In genomic region chr1:242524571-242525359, GRCh38 we compare ENCODE assay signal across 8 cellular contexts. TPM values are rescaled to one million over a fixed set of nuclear protein-coding genes. Genes with fewer than 3 reads are reported as not detected.
DNase-seq lines count a peak whose midpoint lies in the region; ATAC-seq and TF ChIP-seq lines count a peak whose summit lies in the region.

PLD5 (minus strand) TSS chr1:242524697.

- no peaks in the 10 kb centered on the region for H3K9me2 ChIP-seq in GM23248 (ENCODE audit: insufficient read depth)

- H3K4me3 Mint-ChIP-seq in activated CD8-positive, alpha-beta T cell treated with anti-CD3 and anti-CD28 coated beads for 36 hours = peak within 1 kb of the TSS; percentile 36
- H3K4me3 Mint-ChIP-seq in stimulated activated effector memory CD8-positive, alpha-beta T cell treated with anti-CD3 and anti-CD28 coated beads, Interleukin-12 subunit alpha, Interleukin-12 subunit beta, amount 100 ng/mL, for 72 hours = peak within 1 kb of the TSS; percentile 25

- no peaks in the 10 kb centered on the region for H3K4me1 ChIP-seq in GM23248 (ENCODE audit: insufficient read depth)

- H3K27me3 ChIP-seq in GM23248 (replicated peaks; ENCODE audit: insufficient read depth) = peaks cover 45% of the 10 kb centered on the region

- peak within 1 kb of the TSS; percentile 51 for H3K4me3 ChIP-seq in GM23248
- H3K4me3 ChIP-seq in iPS-11a (ENCODE audit: low read depth, low read length) = peak within 1 kb of the TSS; percentile 68

- no peaks in the 10 kb centered on the region for H3K4me1 Mint-ChIP-seq in activated CD8-positive, alpha-beta T cell treated with anti-CD3 and anti-CD28 coated beads for 36 hours (ENCODE audit: low read depth)
- peaks cover 18% of the 10 kb centered on the region for H3K4me1 Mint-ChIP-seq in stimulated activated effector memory CD8-positive, alpha-beta T cell treated with anti-CD3 and anti-CD28 coated beads, Interleukin-12 subunit alpha, Interleukin-12 subunit beta, amount 100 ng/mL, for 72 hours

- peaks cover 47% of the 10 kb centered on the region for H3K27me3 Mint-ChIP-seq in activated CD8-positive, alpha-beta T cell treated with anti-CD3 and anti-CD28 coated beads for 36 hours

- 3 to 4% methylated on average over 30 to 49 of the region's 77 CpGs for WGBS in GM23248 (ENCODE audit: low coverage in 1 of 2, low lambda C conversion rate in 2 of 2, missing lambda C conversion rate in 2 of 2), 2 experiments

- H3K79me2 ChIP-seq in GM23248 (ENCODE audit: insufficient read depth) = no peaks in the 10 kb centered on the region

- no peak for ATAC-seq in activated CD8-positive, alpha-beta T cell treated with anti-CD3 and anti-CD28 coated beads for 36 hours
- no peak for ATAC-seq in stimulated activated effector memory CD8-positive, alpha-beta T cell treated with anti-CD3 and anti-CD28 coated beads, Interleukin-12 subunit alpha, Interleukin-12 subunit beta, amount 100 ng/mL, for 72 hours

- peak within 1 kb of the TSS; percentile 58; the same call in 1 of the 2 replicates for H2AFZ ChIP-seq in GM23248

- DNase-seq in ACHN (peak; percentile 9), GM23248 (peak; percentile 17), SKM-1 (lab: John Stamatoyannopoulos, UW; ENCODE audit: unreplicated experiment) (no peak), DMS79 treated with DMSO at 0.1 percent for 48 hours (lab: John Stamatoyannopoulos, UW) (no peak)
- no peak for DNase-seq in activated CD8-positive, alpha-beta T cell treated with anti-CD3 and anti-CD28 coated beads for 36 hours
- no peak for DNase-seq in stimulated activated effector memory CD8-positive, alpha-beta T cell treated with anti-CD3 and anti-CD28 coated beads, Interleukin-12 subunit alpha, Interleukin-12 subunit beta, amount 100 ng/mL, for 72 hours (ENCODE audit: low spot score in 2 of 2)
- no peak for DNase-seq in NK-92 treated with Interleukin-12 subunit alpha and Interleukin-12 subunit beta, amount 100 ng/mL, for 24 hours (lab: John Stamatoyannopoulos, UW)

- in situ Hi-C loops in ACHN (cut with HindIII; ENCODE audit: low pct_ligation_motif_present, low pct_unique_long_range_greater_than_20kb, low sequenced_read_pairs) = no loop called here
- in situ Hi-C loops in GM23248 (cut with MboI) = no loop called here

- H3K9me3 ChIP-seq in GM23248 (ENCODE audit: low read depth) = no peaks in the 10 kb centered on the region

- no peaks in the 10 kb centered on the region for H4K20me1 ChIP-seq in GM23248 (ENCODE audit: insufficient read depth)

- H3K9ac ChIP-seq in GM23248 = no peak within 1 kb of the TSS

- H3K9me3 Mint-ChIP-seq in activated CD8-positive, alpha-beta T cell treated with anti-CD3 and anti-CD28 coated beads for 36 hours = no peaks in the 10 kb centered on the region
- no peaks in the 10 kb centered on the region for H3K9me3 Mint-ChIP-seq in stimulated activated effector memory CD8-positive, alpha-beta T cell treated with anti-CD3 and anti-CD28 coated beads, Interleukin-12 subunit alpha, Interleukin-12 subunit beta, amount 100 ng/mL, for 72 hours

- H3F3A ChIP-seq in GM23248 (ENCODE audit: insufficient read depth) = no peaks in the 10 kb centered on the region

- H3K27ac ChIP-seq in GM23248 = no peak within 1 kb of the TSS

- no peak for TF ChIP-seq CTCF in activated CD8-positive, alpha-beta T cell treated with anti-CD3 and anti-CD28 coated beads for 36 hours (IDR thresholded peaks at IDR 0.05)

- intact Hi-C loops in activated CD8-positive, alpha-beta T cell treated with anti-CD3 and anti-CD28 coated beads for 36 hours (cut with micrococcal nuclease) = no loop called here

- POLR2A ChIA-PET in activated CD8-positive, alpha-beta T cell treated with anti-CD3 and anti-CD28 coated beads for 36 hours (lab: Charles Lee) = no interaction called here

- H3K36me3 ChIP-seq in GM23248 (ENCODE audit: low read depth) = no peaks in the 10 kb centered on the region

- no peak within 1 kb of the TSS for H3K27ac Mint-ChIP-seq in activated CD8-positive, alpha-beta T cell treated with anti-CD3 and anti-CD28 coated beads for 36 hours
- H3K27ac Mint-ChIP-seq in stimulated activated effector memory CD8-positive, alpha-beta T cell treated with anti-CD3 and anti-CD28 coated beads, Interleukin-12 subunit alpha, Interleukin-12 subunit beta, amount 100 ng/mL, for 72 hours = no peak within 1 kb of the TSS

- H3K36me3 Mint-ChIP-seq in activated CD8-positive, alpha-beta T cell treated with anti-CD3 and anti-CD28 coated beads for 36 hours (ENCODE audit: low read depth) = no peaks in the 10 kb centered on the region
- H3K36me3 Mint-ChIP-seq in stimulated activated effector memory CD8-positive, alpha-beta T cell treated with anti-CD3 and anti-CD28 coated beads, Interleukin-12 subunit alpha, Interleukin-12 subunit beta, amount 100 ng/mL, for 72 hours = no peaks in the 10 kb centered on the region

- CTCF ChIA-PET in activated CD8-positive, alpha-beta T cell treated with anti-CD3 and anti-CD28 coated beads for 36 hours (lab: Charles Lee) = no interaction called here

- H3K4me2 ChIP-seq in GM23248 (ENCODE audit: unreplicated experiment) = no peak within 1 kb of the TSS

RNA-seq across cellular contexts. Expression of gene PLD5, which starts in this region (rescaled TPM):
- total RNA-seq in GM23248 (2014; rRNA removed; shearing (Covaris generic)) = 1.5 TPM in 1 of 2 replicates, not detected in the other
- polyA plus RNA-seq in GM23248 (2016; fragmentation: Nextera tagmentation; extraction: Ambion mirVana) = 0.14 TPM in 1 of 2 replicates, not detected in the other
- not detected for total RNA-seq in activated CD8-positive, alpha-beta T cell treated with anti-CD3 and anti-CD28 coated beads for 36 hours

Comparison
In these comparisons a context has a peak if more than half of its experiments do, and no peak if none do; other contexts are left out.
1. DNase-seq: peak in ACHN (single experiment) and GM23248 (single experiment); none in activated CD8-positive, alpha-beta T cell treated with anti-CD3 and anti-CD28 coated beads for 36 hours (single experiment), stimulated activated effector memory CD8-positive, alpha-beta T cell treated with anti-CD3 and anti-CD28 coated beads, Interleukin-12 subunit alpha, Interleukin-12 subunit beta, amount 100 ng/mL, for 72 hours (0 of 2), NK-92 treated with Interleukin-12 subunit alpha and Interleukin-12 subunit beta, amount 100 ng/mL, for 24 hours (single experiment), SKM-1 (single experiment) and DMS79 treated with DMSO at 0.1 percent for 48 hours (single experiment).